26 cellular contexts compared by ENCODE assay signal in genomic region chr10:111082102-111082975, GRCh38. TPM values are rescaled to one million over a fixed set of nuclear protein-coding genes. Genes with fewer than 3 reads are reported as not detected.
"Had no signal": no experiment of that assay in that cellular context is flagged by ENCODE, and none has a peak within 500 bp of the region (broad histone marks: within the 10 kb centered on the region; RNA-seq: fewer than 3 reads in every experiment).

No MANE protein-coding gene starts in this region.

- H3K27ac Mint-ChIP-seq: activated naive CD4-positive, alpha-beta T cell treated with anti-CD3 and anti-CD28 coated beads, Interleukin-2, amount 50 U/mL, for 24 hours; progenitor cell of endocrine pancreas; T-cell; T-helper 2 cell treated with Interferon-gamma antibody and Interleukin-4, amounts not matched to agents 5 μg/mL and 100 μg/mL, for 36 hours had no signal

- H3K4me3 Mint-ChIP-seq: activated naive CD4-positive, alpha-beta T cell treated with anti-CD3 and anti-CD28 coated beads, Interleukin-2, amount 50 U/mL, for 24 hours; neural crest cell; T-cell; T-helper 2 cell treated with Interferon-gamma antibody and Interleukin-4, amounts not matched to agents 5 μg/mL and 100 μg/mL, for 36 hours had no signal

- ATAC-seq: heart left ventricle; lower lobe of right lung; naive thymus-derived CD4-positive, alpha-beta T cell; SK-N-SH treated with all-trans-retinoic acid at 6 μM for 48 hours; T-cell had no signal

- H3K9me3 ChIP-seq: heart left ventricle, lower lobe of right lung, thoracic aorta, upper lobe of left lung had no signal

- H3K4me3 ChIP-seq: heart left ventricle, lower lobe of right lung, spleen, thoracic aorta, upper lobe of left lung had no signal

- H3K27ac ChIP-seq: epithelial cell of prostate, heart left ventricle, lower lobe of right lung, spleen, thoracic aorta, upper lobe of left lung, VCaP had no signal

- H3K36me3 Mint-ChIP-seq: activated naive CD4-positive, alpha-beta T cell treated with anti-CD3 and anti-CD28 coated beads, Interleukin-2, amount 50 U/mL, for 24 hours; T-cell had no signal

- H3K4me1 Mint-ChIP-seq: neural crest cell had no signal

- DNase-seq: activated CD4-positive, alpha-beta T cell treated with anti-CD3 and anti-CD28 coated beads, Interleukin-2, amount 50 U/mL, for 1 hour; activated CD4-positive, CD25-positive, alpha-beta regulatory T cell treated with anti-CD3 and anti-CD28 coated beads, Interleukin-2, amount 50 U/mL, for 72 hours; activated gamma-delta T cell treated with Interleukin-2 at 50 U/mL for 16 hours; aorta; caudate nucleus; heart left ventricle; kidney; lower lobe of right lung; mesendoderm; naive thymus-derived CD4-positive, alpha-beta T cell; retina; spleen; stimulated activated CD4-positive, alpha-beta T cell treated with anti-CD3 and anti-CD28 coated beads, Interleukin-4, amount 100 ng/mL, for 1 hour; stimulated activated naive CD4-positive, alpha-beta T cell; T-cell had no signal

- H3K9me3 Mint-ChIP-seq: activated naive CD4-positive, alpha-beta T cell treated with anti-CD3 and anti-CD28 coated beads, Interleukin-2, amount 50 U/mL, for 24 hours; neural crest cell; T-cell; T-helper 2 cell treated with Interferon-gamma antibody and Interleukin-4, amounts not matched to agents 5 μg/mL and 100 μg/mL, for 36 hours had no signal

- H3K36me3 ChIP-seq: heart left ventricle, lower lobe of right lung, spleen, thoracic aorta, upper lobe of left lung had no signal

RNA-seq across cellular contexts. Expression of gene ADRA2A, which starts 5.5 kb away (rescaled TPM):
- total RNA-seq: activated CD8-positive, alpha-beta memory T cell treated with anti-CD3 and anti-CD28 coated beads for 36 hours; dermis microvascular lymphatic vessel endothelial cell had no signal
- polyA plus RNA-seq: naive thymus-derived CD4-positive, alpha-beta T cell had no signal
